14 cellular contexts compared by ENCODE assay signal in the genomic region with DNA sequence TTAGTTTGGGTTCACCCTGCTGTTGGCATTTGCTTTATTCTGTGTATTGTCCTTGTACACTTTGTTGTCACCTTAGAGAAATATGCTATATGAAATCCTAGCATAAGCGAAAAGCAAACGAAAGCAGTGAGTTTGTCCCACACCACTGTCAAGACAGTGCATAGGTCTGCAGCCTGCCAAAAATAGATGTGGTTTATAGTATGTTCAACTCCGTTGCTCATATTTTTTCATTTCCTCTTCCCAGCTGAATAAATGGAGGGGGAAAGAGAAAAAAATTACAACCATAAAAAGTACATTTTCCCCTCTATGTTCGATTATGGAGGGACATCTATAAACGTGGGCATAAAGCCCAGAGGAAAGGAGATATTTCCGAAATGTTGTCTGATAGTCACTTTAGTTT. TPM values are rescaled to one million over a fixed set of nuclear protein-coding genes. Genes with fewer than 3 reads are reported as not detected.
DNase-seq lines count a peak whose midpoint lies in the region; ATAC-seq and TF ChIP-seq lines count a peak whose summit lies in the region.
"Had no signal": no experiment of that assay in that cellular context is flagged by ENCODE, and none has a peak within 500 bp of the region (broad histone marks: within the 10 kb centered on the region; RNA-seq: fewer than 3 reads in every experiment).

No MANE protein-coding gene starts in this region.

- no peak for DNase-seq in activated B cell treated with CpG ODN at 0.5 μM for 24 hours
- no peak for DNase-seq in Karpas-422
- no peak for DNase-seq in AML-193 (lab: John Stamatoyannopoulos, UW)
- no peak for DNase-seq in posterior vena cava (ENCODE audit: low spot score)
- DNase-seq in activated CD8-positive, alpha-beta memory T cell treated with anti-CD3 and anti-CD28 coated beads for 24 hours: no peak
- DNase-seq: activated naive CD8-positive, alpha-beta T cell treated with anti-CD3 and anti-CD28 coated beads, Interleukin-2, amount 50 U/mL, for 24 hours; cortex of kidney; right cardiac atrium had no signal

- intact Hi-C loops in activated B cell treated with CpG ODN at 0.5 μM for 24 hours (cut with micrococcal nuclease): no loop called here
- intact Hi-C loops in posterior vena cava (cut with DNase I): no loop called here

- no peaks in the 10 kb centered on the region; the same call in 1 of the 2 replicates for H3K4me1 ChIP-seq in Karpas-422 (ENCODE audit: low read length)
- H3K4me1 ChIP-seq: vagina had no signal

- H3K4me1 Mint-ChIP-seq in activated B cell treated with CpG ODN at 0.5 μM for 24 hours: peaks cover 24% of the 10 kb centered on the region

- no peak for TF ChIP-seq CTCF in activated B cell treated with CpG ODN at 0.5 μM for 24 hours (IDR thresholded peaks at IDR 0.05)

- H3K4me3 ChIP-seq in Karpas-422 (ENCODE audit: low read length): no peak overlapping the region
- H3K4me3 ChIP-seq: vagina had no signal

- H3K4me2 ChIP-seq in Karpas-422 (ENCODE audit: low read depth, low read length, poor library complexity, severe bottlenecking): no peak overlapping the region

- H3K9me2 ChIP-seq in Karpas-422 (replicated peaks; ENCODE audit: insufficient read depth, low read length): no peaks in the 10 kb centered on the region

- H2AFZ ChIP-seq in Karpas-422 (ENCODE audit: low read length): no peak overlapping the region

- H3K79me2 ChIP-seq in Karpas-422 (ENCODE audit: low read length): no peaks in the 10 kb centered on the region

- H3K9me3 ChIP-seq in Karpas-422 (ENCODE audit: low read length): peaks cover 5% of the 10 kb centered on the region; the same call in 1 of the 2 replicates
- H3K9me3 ChIP-seq: vagina had no signal

- peaks cover 12% of the 10 kb centered on the region for H3K9me3 Mint-ChIP-seq in activated B cell treated with CpG ODN at 0.5 μM for 24 hours

- ATAC-seq in GM18502 (IDR thresholded peaks at IDR 0.05; ENCODE audit: poor library complexity, unreplicated experiment) (peak; percentile 85), GM21786 (IDR thresholded peaks at IDR 0.05; ENCODE audit: unreplicated experiment) (peak; percentile 88), HG03520 (IDR thresholded peaks at IDR 0.05; ENCODE audit: unreplicated experiment) (peak; percentile 53), activated B cell treated with CpG ODN at 0.5 μM for 24 hours (ENCODE audit: low read depth) (peak; percentile 52)
- ATAC-seq: activated naive CD8-positive, alpha-beta T cell treated with anti-CD3 and anti-CD28 coated beads, Interleukin-2, amount 50 U/mL, for 24 hours; right cardiac atrium had no signal

- no peaks in the 10 kb centered on the region for H3K36me3 Mint-ChIP-seq in activated B cell treated with CpG ODN at 0.5 μM for 24 hours (ENCODE audit: low read depth)
- H3K36me3 Mint-ChIP-seq: CD14-positive monocyte had no signal

- H3K27me3 Mint-ChIP-seq in activated B cell treated with CpG ODN at 0.5 μM for 24 hours: no peaks in the 10 kb centered on the region
- H3K27me3 Mint-ChIP-seq: activated naive CD8-positive, alpha-beta T cell treated with anti-CD3 and anti-CD28 coated beads, Interleukin-2, amount 50 U/mL, for 24 hours had no signal

- no peaks in the 10 kb centered on the region for H3K36me3 ChIP-seq in Karpas-422 (ENCODE audit: insufficient read depth, low read length)
- H3K36me3 ChIP-seq: vagina had no signal

- H3K9ac ChIP-seq in Karpas-422 (ENCODE audit: low read length): no peak overlapping the region

- no peak overlapping the region for H3K27ac ChIP-seq in Karpas-422 (ENCODE audit: low read length)
- H3K27ac ChIP-seq: vagina had no signal

- no peak overlapping the region for H3K27ac Mint-ChIP-seq in activated B cell treated with CpG ODN at 0.5 μM for 24 hours
- H3K27ac Mint-ChIP-seq: activated naive CD8-positive, alpha-beta T cell treated with anti-CD3 and anti-CD28 coated beads, Interleukin-2, amount 50 U/mL, for 24 hours; T-helper 2 cell treated with Interferon-gamma antibody and Interleukin-4, amounts not matched to agents 5 μg/mL and 100 μg/mL, for 36 hours had no signal

- H4K20me1 ChIP-seq in Karpas-422 (ENCODE audit: insufficient read depth, low read depth, low read length): no peaks in the 10 kb centered on the region

- no peaks in the 10 kb centered on the region for H3K27me3 ChIP-seq in Karpas-422 (ENCODE audit: low read length)
- H3K27me3 ChIP-seq: vagina had no signal

- CTCF ChIA-PET in activated B cell treated with CpG ODN at 0.5 μM for 24 hours (lab: Charles Lee): no interaction called here

- POLR2A ChIA-PET in activated B cell treated with CpG ODN at 0.5 μM for 24 hours (lab: Charles Lee): no interaction called here

- no peak overlapping the region for H3K4me3 Mint-ChIP-seq in activated B cell treated with CpG ODN at 0.5 μM for 24 hours
- H3K4me3 Mint-ChIP-seq: activated naive CD8-positive, alpha-beta T cell treated with anti-CD3 and anti-CD28 coated beads, Interleukin-2, amount 50 U/mL, for 24 hours; T-helper 2 cell treated with Interferon-gamma antibody and Interleukin-4, amounts not matched to agents 5 μg/mL and 100 μg/mL, for 36 hours had no signal

RNA-seq across cellular contexts. Expression of a gene that starts 25.8 kb away (rescaled TPM):
- not detected in 2 replicates for total RNA-seq in activated B cell treated with CpG ODN at 0.5 μM for 24 hours
- total RNA-seq in Karpas-422 (2014; rRNA removed; shearing (Covaris generic); ENCODE audit: low replicate concordance): not detected in 2 replicates
- total RNA-seq in posterior vena cava: not detected
- total RNA-seq: right cardiac atrium, vagina had no signal
